In genomic region chr11:130213143-130213978, GRCh38 we compare ENCODE assay signal across 8 cellular contexts. TPM values are rescaled to one million over a fixed set of nuclear protein-coding genes. Genes with fewer than 3 reads are reported as not detected.
DNase-seq lines count a peak whose midpoint lies in the region; ATAC-seq and TF ChIP-seq lines count a peak whose summit lies in the region.

No MANE protein-coding gene starts in this region.

- H3K36me3 Mint-ChIP-seq in natural killer cell = no peaks in the 10 kb centered on the region
- H3K36me3 Mint-ChIP-seq in stimulated activated naive B cell treated with anti-CD40 and anti-IgM and Interleukin-4, amounts not matched to agents 10 μg/mL and 1 μg/mL and 100 μg/mL, for 72 hours = peaks cover 1 to 18% of the 10 kb centered on the region in 2 donors

- H3K4me1 Mint-ChIP-seq in natural killer cell = no peaks in the 10 kb centered on the region
- peaks cover 0 to 8% of the 10 kb centered on the region in 2 donors for H3K4me1 Mint-ChIP-seq in stimulated activated naive B cell treated with anti-CD40 and anti-IgM and Interleukin-4, amounts not matched to agents 10 μg/mL and 1 μg/mL and 100 μg/mL, for 72 hours

- POLR2A ChIA-PET in AG04449 (lab: Yijun Ruan, JAX) = no interaction called here

- peak; percentile 93 for TF ChIP-seq CTCF in AG04449 (IDR thresholded peaks at IDR 0.05; ENCODE audit: insufficient read depth, low read length, missing control alignments)
- peak; percentile 98 for TF ChIP-seq CTCF in natural killer cell (IDR thresholded peaks at IDR 0.05)

- no peaks in the 10 kb centered on the region for H3K9me3 Mint-ChIP-seq in natural killer cell
- H3K9me3 Mint-ChIP-seq in stimulated activated naive B cell treated with anti-CD40 and anti-IgM and Interleukin-4, amounts not matched to agents 10 μg/mL and 1 μg/mL and 100 μg/mL, for 72 hours = no peaks in the 10 kb centered on the region

- peaks cover 0 to 6% of the 10 kb centered on the region in 2 donors for H3K27me3 Mint-ChIP-seq in natural killer cell (ENCODE audit: low read depth in 2 of 2)
- peaks cover 0 to 8% of the 10 kb centered on the region in 2 donors for H3K27me3 Mint-ChIP-seq in stimulated activated naive B cell treated with anti-CD40 and anti-IgM and Interleukin-4, amounts not matched to agents 10 μg/mL and 1 μg/mL and 100 μg/mL, for 72 hours

- no peak overlapping the region for H3K27ac Mint-ChIP-seq in natural killer cell
- H3K27ac Mint-ChIP-seq in stimulated activated naive B cell treated with anti-CD40 and anti-IgM and Interleukin-4, amounts not matched to agents 10 μg/mL and 1 μg/mL and 100 μg/mL, for 72 hours = no peak overlapping the region

- CTCF ChIA-PET in AG04449 (lab: Yijun Ruan, JAX) = interaction anchor here (0.7 to 3.9 kb wide), 36 partner anchors 9 to 687 kb away, joined by 3 to 44 read pairs (median 4); no protein-coding TSS in a partner anchor

- DNase-seq in AG04449 (ENCODE audit: low read depth, low spot score) (no peak), NCI-H82 treated with DMSO at 0.1 percent for 48 hours (lab: John Stamatoyannopoulos, UW; ENCODE audit: unreplicated experiment) (peak; percentile 21), natural killer cell (peak; percentile 72)
- DNase-seq in activated CD8-positive, alpha-beta memory T cell treated with anti-CD3 and anti-CD28 coated beads, Interleukin-2, amount 50 U/mL, for 48 hours = peak; percentile 94
- DNase-seq in stimulated activated naive B cell treated with anti-CD40 and anti-IgM and Interleukin-4, amounts not matched to agents 10 μg/mL and 1 μg/mL and 100 μg/mL, for 72 hours = peak; percentile 56

- H3K4me3 Mint-ChIP-seq in natural killer cell = no peak overlapping the region
- H3K4me3 Mint-ChIP-seq in stimulated activated naive B cell treated with anti-CD40 and anti-IgM and Interleukin-4, amounts not matched to agents 10 μg/mL and 1 μg/mL and 100 μg/mL, for 72 hours = peak overlapping the region in 1 of 2 donors; percentile 33

- intact Hi-C loops in natural killer cell (cut with micrococcal nuclease) = loop anchor here (1.0 to 5.0 kb wide), 3 partner anchors 159 to 649 kb away; no protein-coding TSS in a partner anchor

- no peak overlapping the region for H3K4me3 ChIP-seq in AG04449 (ENCODE audit: low read depth, low read length)

- ATAC-seq in GM18511 (IDR thresholded peaks at IDR 0.05; ENCODE audit: unreplicated experiment) (peak; percentile 91), HG03066 (IDR thresholded peaks at IDR 0.05; ENCODE audit: low read depth, unreplicated experiment) (peak; percentile 71), esophagus mucosa (peak; percentile 67), natural killer cell (peak; percentile 86 to 99 (median 99))
- ATAC-seq in stimulated activated naive B cell treated with anti-CD40 and anti-IgM and Interleukin-4, amounts not matched to agents 10 μg/mL and 1 μg/mL and 100 μg/mL, for 72 hours (replicated peaks) = peak; percentile 86 to 87

RNA-seq across cellular contexts. Expression of gene ST14, which starts 53.8 kb away (rescaled TPM):
- total RNA-seq in esophagus mucosa = 121 TPM
- total RNA-seq in natural killer cell = 1 to 10 TPM in 2 of 3 donors, under 1 TPM in 1; 0.61 to 1.9 (median 1.0) TPM

Comparison
In these comparisons a context has a peak if more than half of its experiments do, and no peak if none do; other contexts are left out.
1. RNA of gene ST14, which starts 53.8 kb away (total RNA-seq): 121 TPM in esophagus mucosa (single experiment); 0.61 to 1.9 TPM in natural killer cell; every median in the first group is over 10 times any median in the second.
2. Peak in every context shown above with its lines, with median percentiles within 50 percentile points of each other: ATAC-seq.